1 cellular context compared by ENCODE assay signal in the genomic region with DNA sequence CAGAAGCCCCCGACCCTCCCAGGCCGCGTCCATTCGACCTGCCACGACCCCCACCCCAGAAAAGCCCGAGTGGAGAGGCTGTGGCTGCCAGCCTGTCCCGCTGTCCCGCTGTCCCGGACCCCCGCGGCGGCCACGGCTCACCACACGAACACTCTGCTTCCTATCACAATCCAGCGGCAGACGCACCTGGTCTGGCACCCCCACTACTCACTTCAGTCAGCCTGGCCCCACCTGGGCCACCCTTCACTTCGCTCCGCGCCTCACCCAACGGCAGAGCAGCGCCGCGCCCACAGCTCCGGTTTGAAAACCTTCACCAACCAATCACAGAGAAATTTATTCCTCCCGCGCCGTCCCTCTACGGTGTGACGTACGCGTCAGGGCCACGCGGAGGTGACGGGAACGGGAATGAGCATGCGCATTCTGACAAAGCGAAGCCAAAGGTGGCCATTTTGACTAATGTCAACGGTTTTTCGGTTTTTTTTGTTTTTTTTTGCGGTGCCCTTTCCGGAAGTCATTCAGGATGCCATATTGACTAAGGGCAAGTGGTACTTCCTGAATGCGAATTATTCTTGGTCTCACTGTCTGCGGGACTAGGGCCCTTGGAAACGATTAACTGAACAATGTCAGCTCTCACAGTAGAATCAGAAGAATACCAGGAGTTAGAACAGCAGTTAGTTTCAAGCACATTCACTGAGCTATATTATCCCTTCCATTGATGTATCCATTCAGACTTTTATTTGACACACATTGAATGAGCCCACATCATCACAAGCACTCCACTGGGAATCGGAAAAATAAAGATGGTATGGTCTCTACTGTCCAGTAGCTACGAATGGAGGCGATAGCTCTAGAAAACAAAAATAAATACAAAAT.
TF ChIP-seq lines count a peak whose summit lies in the region.

RACGAP1 (minus strand) TSS at position 308 of the 873 bp plus-strand sequence. CDS start 8,779 bp downstream, outside the sequence.

TF ChIP-seq in K562, 482 proteins besides CTCF, POLR2A, EP300 and RAD21 (continued from another document and continues in another):
- TF ChIP-seq ZBTB40 (IDR thresholded peaks at IDR 0.05) (peak; percentile 92), ZBTB40 (CRISPR knock-in tag; IDR thresholded peaks at IDR 0.05) (no peak), FOXP1 (CRISPR knock-in tag; IDR thresholded peaks at IDR 0.05) (peak; percentile 59; the same call in 1 of the 2 replicates), POLR2G (IDR thresholded peaks at IDR 0.05; ENCODE audit: low read depth, low read length) (peak; percentile 95), ATF2 (CRISPR knock-in tag; IDR thresholded peaks at IDR 0.05) (no peak), ARNT (IDR thresholded peaks at IDR 0.05) (peak in 1 of 2 experiments; percentile 71; a peak in 1 of 4 replicates), RCOR1 (IDR thresholded peaks at IDR 0.05; ENCODE audit: borderline replicate concordance in 1 of 2, low read depth in 2 of 2, low read length in 2 of 2) (0 out of 4 replicates have a peak, but pooled peaks of 1 of the 2 experiments have one; percentile 22), FOSL1 (tag; conservative IDR thresholded peaks at IDR 0.05) (peak; percentile 14; the same call in 1 of the 2 replicates), HCFC1 (IDR thresholded peaks at IDR 0.05; ENCODE audit: low read depth, low read length) (peak; percentile 93), PHB2 (IDR thresholded peaks at IDR 0.05; ENCODE audit: low read depth) (no peak), NR2C1 (IDR thresholded peaks at IDR 0.05) (peak; percentile 83), NR2C1 (tag; IDR thresholded peaks at IDR 0.05) (peak; percentile 85), ZNF41 (CRISPR knock-in tag; conservative IDR thresholded peaks at IDR 0.05) (no peak), ZBTB12 (CRISPR knock-in tag; IDR thresholded peaks at IDR 0.05) (peak; percentile 81), NEUROD1 (IDR thresholded peaks at IDR 0.05; ENCODE audit: borderline replicate concordance, low read depth, low read length, partially characterized antibody) (peak; percentile 61), KDM4B (IDR thresholded peaks at IDR 0.05; ENCODE audit: borderline replicate concordance in 2 of 2, low read depth in 1 of 2) (no peak), NRF1 (conservative IDR thresholded peaks at IDR 0.05 in 1 of 2, IDR thresholded peaks at IDR 0.05 in 1 of 2) (peak; percentile 89 to 92), E4F1 (CRISPR knock-in tag; IDR thresholded peaks at IDR 0.05; ENCODE audit: borderline replicate concordance) (0 out of 2 replicates have a peak, but pooled peaks have one; percentile 14), PCBP1 (IDR thresholded peaks at IDR 0.05; ENCODE audit: low read depth, low read length, poor library complexity, severe bottlenecking) (peak; percentile 43), ZNF740 (CRISPR knock-in tag; IDR thresholded peaks at IDR 0.05) (peak; percentile 86), ZNF740 (tag; IDR thresholded peaks at IDR 0.05) (no peak), HMGN3 (IDR thresholded peaks at IDR 0.05; ENCODE audit: borderline replicate concordance, extremely low read depth, insufficient read length, low read depth, low read length) (peak; percentile 39), MTA3 (IDR thresholded peaks at IDR 0.05; ENCODE audit: borderline replicate concordance) (peak; percentile 38; the same call in 1 of the 2 replicates), ZBTB7A (IDR thresholded peaks at IDR 0.05; ENCODE audit: borderline replicate concordance, control insufficient read depth, low read depth, low read length) (peak; percentile 72; the same call in 1 of the 2 replicates), PCBP2 (IDR thresholded peaks at IDR 0.05; ENCODE audit: low read depth, low read length, poor library complexity, severe bottlenecking) (no peak), NR2C2 (CRISPR knock-in tag; IDR thresholded peaks at IDR 0.05) (peak; percentile 75), NR2C2 (tag; IDR thresholded peaks at IDR 0.05) (peak; percentile 94), GABPB1 (CRISPR knock-in tag; IDR thresholded peaks at IDR 0.05) (peak; percentile 85), NCOR1 (IDR thresholded peaks at IDR 0.05) (peak; percentile 35; the same call in 1 of the 2 replicates), TCFL5 (CRISPR knock-in tag; conservative IDR thresholded peaks at IDR 0.05) (no peak), HDAC8 (tag; IDR thresholded peaks at IDR 0.05) (no peak), HDGF (IDR thresholded peaks at IDR 0.05) (peak; percentile 53; the same call in 1 of the 2 replicates), ZNF639 (CRISPR knock-in tag; conservative IDR thresholded peaks at IDR 0.05 in 1 of 2, IDR thresholded peaks at IDR 0.05 in 1 of 2) (peak in 1 of 2 experiments; percentile 71; a peak in 2 of 4 replicates), KDM5B (IDR thresholded peaks at IDR 0.05; ENCODE audit: insufficient replicate concordance, low read depth, low read length) (peak; percentile 67), BACH1 (tag; IDR thresholded peaks at IDR 0.05) (peak; percentile 57; the same call in 1 of the 2 replicates), NFIX (CRISPR knock-in tag; IDR thresholded peaks at IDR 0.05; ENCODE audit: low read depth) (no peak), MNT (conservative IDR thresholded peaks at IDR 0.05) (peak; percentile 94 to 96), ZNF584 (CRISPR knock-in tag; IDR thresholded peaks at IDR 0.05; ENCODE audit: low read depth) (no peak), NFRKB (IDR thresholded peaks at IDR 0.05; ENCODE audit: low read depth) (no peak; the same call in 1 of the 2 replicates)
